8 cellular contexts compared by ENCODE assay signal in genomic region chr1:156726549-156727226, GRCh38. TPM values are rescaled to one million over a fixed set of nuclear protein-coding genes. Genes with fewer than 3 reads are reported as not detected.
DNase-seq lines count a peak whose midpoint lies in the region; ATAC-seq, FAIRE-seq and TF ChIP-seq lines count a peak whose summit lies in the region.

No MANE protein-coding gene starts in this region.

- no peak for TF ChIP-seq EP300 in tibial nerve (IDR thresholded peaks at IDR 0.05)

- H3K9ac ChIP-seq in SK-N-MC (ENCODE audit: insufficient read length): peak overlapping the region; percentile 95

- H3K4me1 ChIP-seq in lower lobe of right lung: peaks cover 48% of the 10 kb centered on the region
- H3K4me1 ChIP-seq in tibial nerve: peaks cover 0 to 58% (median 36%) of the 10 kb centered on the region in 4 donors

- H3K27ac ChIP-seq in SK-N-MC (no peak overlapping the region), lower lobe of right lung (no peak overlapping the region), tibial nerve (peak overlapping the region in 1 of 4 donors; percentile 100)

- intact Hi-C loops in lower lobe of right lung (cut with DNase I): no loop called here

- H3K27me3 ChIP-seq in MG63 (no peaks in the 10 kb centered on the region), bronchial epithelial cell (ENCODE audit: control insufficient read depth, insufficient read depth, low read length) (no peaks in the 10 kb centered on the region), lower lobe of right lung (ENCODE audit: low read depth) (no peaks in the 10 kb centered on the region), tibial nerve (no peaks in the 10 kb centered on the region)

- no peak for TF ChIP-seq POLR2A in tibial nerve (IDR thresholded peaks at IDR 0.05)

- peaks cover 55% of the 10 kb centered on the region for H3K36me3 ChIP-seq in MG63
- H3K36me3 ChIP-seq in SK-N-MC (ENCODE audit: insufficient read depth, low read length): peaks cover 33% of the 10 kb centered on the region
- H3K36me3 ChIP-seq in bronchial epithelial cell (ENCODE audit: control insufficient read depth, insufficient read depth, low read length): peaks cover 14% of the 10 kb centered on the region
- peaks cover 38% of the 10 kb centered on the region for H3K36me3 ChIP-seq in lower lobe of right lung
- H3K36me3 ChIP-seq in tibial nerve: peaks cover 0 to 41% (median 7%) of the 10 kb centered on the region in 3 donors

- TF ChIP-seq CTCF in bronchial epithelial cell (IDR thresholded peaks at IDR 0.05; ENCODE audit: insufficient read depth, low read length, severe bottlenecking): peak; percentile 71
- peak; percentile 35 for TF ChIP-seq CTCF in lower lobe of right lung (IDR thresholded peaks at IDR 0.05)
- TF ChIP-seq CTCF in tibial nerve (IDR thresholded peaks at IDR 0.05): peak; percentile 28 to 36 (median 30)

- ATAC-seq in lower lobe of right lung (no peak), GM18517 (IDR thresholded peaks at IDR 0.05; ENCODE audit: unreplicated experiment) (no peak)

- DNase-seq in NCI-H1092 treated with DMSO at 0.1 percent for 48 hours (lab: John Stamatoyannopoulos, UW) (peak; percentile 17), NCI-H1092 (lab: John Stamatoyannopoulos, UW) (no peak), MG63 (peak; percentile 59), SK-N-MC (ENCODE audit: low read depth, low spot score) (no peak), bronchial epithelial cell (ENCODE audit: low read depth) (peak; percentile 60), lower lobe of right lung (no peak), tibial nerve (ENCODE audit: low spot score in 2 of 2) (peak in 1 of 2 donors; percentile 77)

- H3K9me3 ChIP-seq in MG63 (no peaks in the 10 kb centered on the region), SK-N-MC (ENCODE audit: low read depth, low read length) (no peaks in the 10 kb centered on the region), lower lobe of right lung (no peaks in the 10 kb centered on the region), tibial nerve (no peaks in the 10 kb centered on the region)

- no peak for FAIRE-seq in bronchial epithelial cell (lab: Jason Lieb, UNC)

- H3K4me3 ChIP-seq in MG63 (peak overlapping the region; percentile 81), SK-N-MC (peak overlapping the region; percentile 94), bronchial epithelial cell (ENCODE audit: low read depth, low read length) (peak overlapping the region; percentile 23), lower lobe of right lung (peak overlapping the region; percentile 90), tibial nerve (peak overlapping the region in 3 of 4 donors; percentile 21 to 95 (median 26))

- 48 to 52% methylated on average over 15 of the region's 15 CpGs for WGBS in tibial nerve, 2 donors

RNA-seq across cellular contexts. Expression of gene METTL25B, which starts 1.6 kb away (rescaled TPM):
- 10.0 and 20.8 TPM in 2 replicates for total RNA-seq in MG63 (2014; rRNA removed; shearing (Covaris generic); ENCODE audit: low replicate concordance)
- total RNA-seq in bronchial epithelial cell (14.7 and 20.2 TPM in 2 replicates), lower lobe of right lung (41.0 TPM), tibial nerve (10 to 100 TPM; 36.5 to 50.1 (median 46.0) TPM)

RNA-seq across cellular contexts. Expression of gene ISG20L2, which starts 1.9 kb away (rescaled TPM):
- 15.6 and 38.7 TPM in 2 replicates for total RNA-seq in MG63 (2014; rRNA removed; shearing (Covaris generic); ENCODE audit: low replicate concordance)
- total RNA-seq in bronchial epithelial cell (7.9 and 10.6 TPM in 2 replicates), lower lobe of right lung (22.6 TPM), tibial nerve (10 to 100 TPM; 10.1 to 24.9 (median 18.6) TPM)

RNA-seq across cellular contexts. Expression of gene MRPL24, which starts 14.2 kb away (rescaled TPM):
- 189 and 246 TPM in 2 replicates for total RNA-seq in MG63 (2014; rRNA removed; shearing (Covaris generic); ENCODE audit: low replicate concordance)
- 60.3 and 74.1 TPM in 2 replicates for total RNA-seq in bronchial epithelial cell
- 43.7 TPM for total RNA-seq in lower lobe of right lung
- 10 to 100 TPM; 48.6 to 90.4 (median 66.2) TPM for total RNA-seq in tibial nerve

RNA-seq across cellular contexts. Expression of gene CRABP2, which starts 21.3 kb away (rescaled TPM):
- total RNA-seq in MG63 (2014; rRNA removed; shearing (Covaris generic); ENCODE audit: low replicate concordance): 57.8 and 62.8 TPM in 2 replicates
- total RNA-seq in bronchial epithelial cell (5.3 and 112 TPM in 2 replicates), lower lobe of right lung (2.1 TPM), tibial nerve (10 to 100 TPM in 1 of 4 donors, 1 to 10 TPM in 3; 3.5 to 13.2 (median 5.0) TPM)

RNA-seq across cellular contexts. Expression of gene HDGF, which starts 24.8 kb away (rescaled TPM):
- 565 and 817 TPM in 2 replicates for total RNA-seq in MG63 (2014; rRNA removed; shearing (Covaris generic); ENCODE audit: low replicate concordance)
- total RNA-seq in bronchial epithelial cell (163 and 225 TPM in 2 replicates), lower lobe of right lung (146 TPM), tibial nerve (100 to 1,000 TPM; 120 to 177 (median 157) TPM)

Comparison
In these comparisons a context has a peak if more than half of its experiments do, and no peak if none do; other contexts are left out.
1. DNase-seq: peak in NCI-H1092 treated with DMSO at 0.1 percent for 48 hours (single experiment), MG63 (single experiment) and bronchial epithelial cell (single experiment); none in NCI-H1092 (single experiment), SK-N-MC (single experiment) and lower lobe of right lung (single experiment).
2. H3K4me3 ChIP-seq: peak in every context shown above with its lines; median percentile 94 in SK-N-MC; 90 in lower lobe of right lung; 81 in MG63; 26 in tibial nerve; 23 in bronchial epithelial cell.
3. Peak in every context shown above with its lines, with median percentiles within 50 percentile points of each other: CTCF ChIP-seq.